In the genomic region with DNA sequence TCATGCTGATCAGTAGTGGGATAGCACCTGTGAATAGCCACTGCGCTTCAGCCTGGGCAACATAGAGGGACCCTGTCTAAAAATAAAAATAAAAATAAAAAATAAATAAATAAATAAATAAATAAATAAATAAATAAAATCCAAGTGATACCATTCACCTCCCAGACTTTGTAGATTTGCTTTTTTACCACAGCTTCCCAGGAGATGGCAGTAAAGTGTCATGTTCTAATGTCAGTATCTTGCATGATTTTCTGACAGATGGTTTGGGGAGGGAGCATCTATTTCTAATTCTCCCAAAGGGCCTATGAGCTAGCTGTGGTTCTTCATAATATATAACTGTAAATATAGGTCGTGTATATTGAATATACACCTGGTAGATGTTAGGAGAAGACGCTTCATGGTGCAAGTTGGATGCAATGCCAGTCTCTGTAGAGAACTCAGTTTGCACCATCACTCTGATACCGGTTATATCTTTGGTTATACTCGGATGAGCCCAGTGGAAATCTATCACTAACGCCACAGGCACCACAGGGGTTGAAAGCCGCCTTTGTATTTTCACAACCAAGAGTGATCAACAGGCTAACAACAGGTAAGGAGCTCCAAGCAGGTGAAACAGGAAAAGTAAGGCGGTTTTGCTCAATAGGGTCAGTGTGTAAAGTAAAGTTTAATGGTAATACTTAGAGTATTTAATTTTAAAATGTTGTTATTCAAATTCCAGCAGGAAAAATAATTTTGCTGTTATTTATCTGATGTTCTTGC, we compare ENCODE assay signal across 8 cellular contexts. TPM values are rescaled to one million over a fixed set of nuclear protein-coding genes. Genes with fewer than 3 reads are reported as not detected.
A peak's percentile ranks its signal among the peaks of the same experiment; 100 is the strongest.
DNase-seq lines count a peak whose midpoint lies in the region; ATAC-seq, FAIRE-seq and TF ChIP-seq lines count a peak whose summit lies in the region.

No MANE protein-coding gene starts in this region.

- no peaks in the 10 kb centered on the region for H3K9me1 ChIP-seq in IMR-90 (ENCODE audit: insufficient read depth, low read length)

- no peak for TF ChIP-seq POLR2A in IMR-90 (IDR thresholded peaks at IDR 0.05; ENCODE audit: low read depth, low read length)
- TF ChIP-seq POLR2A in HepG2 (IDR thresholded peaks at IDR 0.05; ENCODE audit: insufficient read depth in 1 of 2, low read depth in 2 of 2, low read length in 2 of 2) = no peak

- H4K91ac ChIP-seq in IMR-90 (ENCODE audit: insufficient read depth, low read depth, low read length) = no peak overlapping the region

- no peaks in the 10 kb centered on the region for H3K9me3 Mint-ChIP-seq in central memory CD8-positive, alpha-beta T cell

- no peak overlapping the region for H3K27ac Mint-ChIP-seq in central memory CD8-positive, alpha-beta T cell (ENCODE audit: low read depth)

- no peak overlapping the region for H4K8ac ChIP-seq in IMR-90 (ENCODE audit: low read depth in 2 of 2, low read length in 2 of 2)

- in situ Hi-C loops in IMR-90 (cut with MboI; ENCODE audit: low sequenced_read_pairs) (no loop called here), HepG2 (cut with HindIII; ENCODE audit: extremely low pct_ligation_motif_present, low pct_unique_long_range_greater_than_20kb) (loop anchor here (10.0 kb wide), 1 partner anchor 53 kb away; the partner anchor contains the start of gene LRFN3)

- no peak overlapping the region for H3K9ac ChIP-seq in IMR-90 (ENCODE audit: low read depth, low read length)
- H3K9ac ChIP-seq in HepG2 (ENCODE audit: insufficient read depth, low read depth, low read length) = no peak overlapping the region

- no peaks in the 10 kb centered on the region for H3K79me1 ChIP-seq in IMR-90 (ENCODE audit: low read depth in 1 of 2, low read length in 2 of 2)

- dilution Hi-C loops in IMR-90 (cut with HindIII; ENCODE audit: low sequenced_read_pairs, unreplicated experiment) = no loop called here

- H2BK5ac ChIP-seq in IMR-90 (ENCODE audit: low read depth, low read length, poor library complexity, severe bottlenecking) = no peak overlapping the region

- no peak overlapping the region for H2AK9ac ChIP-seq in IMR-90 (replicated peaks; ENCODE audit: low read depth, low read length, poor library complexity)

- H2BK120ac ChIP-seq in IMR-90 (ENCODE audit: low read depth, low read length) = no peak overlapping the region

- no peak overlapping the region for H3K14ac ChIP-seq in IMR-90 (replicated peaks; ENCODE audit: low read depth, low read length)

- peaks cover 13% of the 10 kb centered on the region for H3K4me1 Mint-ChIP-seq in central memory CD8-positive, alpha-beta T cell

- no peak overlapping the region for H2BK20ac ChIP-seq in IMR-90 (ENCODE audit: low read depth, low read length)

- H3K18ac ChIP-seq in IMR-90 (ENCODE audit: low read depth, low read length) = no peak overlapping the region

- BruUV-seq in IMR-90 (replicated peaks; lab: Mats Ljungman, UMichigan) (no TSS peak), HepG2 (replicated peaks; lab: Mats Ljungman, UMichigan) (no TSS peak)

- H3K79me2 ChIP-seq in HepG2 (ENCODE audit: insufficient read depth, low read length) = no peaks in the 10 kb centered on the region

- ATAC-seq in IMR-90 (ENCODE audit: low read depth) (peak; percentile 64), HepG2 (no peak)
- peak; percentile 54 for ATAC-seq in central memory CD8-positive, alpha-beta T cell (replicated peaks; ENCODE audit: extremely low read depth, poor library complexity, severe bottlenecking)

- TF ChIP-seq RAD21 in IMR-90 (IDR thresholded peaks at IDR 0.05; ENCODE audit: low read length) (peak; percentile 80), HepG2 (CRISPR knock-in tag; IDR thresholded peaks at IDR 0.05) (0 out of 2 replicates have a peak, but pooled peaks have one; percentile 17)

- no peak overlapping the region for H3K56ac ChIP-seq in IMR-90 (ENCODE audit: extremely low read depth, insufficient read depth, low read length)

- intact Hi-C loops in IMR-90 (cut with micrococcal nuclease) = loop anchor here (1.0 kb wide), 1 partner anchor 49 kb away; no protein-coding TSS in a partner anchor
- intact Hi-C loops in HepG2 (cut with micrococcal nuclease; ENCODE audit: unreplicated experiment) = loop anchor here (1.0 kb wide), 1 partner anchor 49 kb away; no protein-coding TSS in a partner anchor

- H3K4ac ChIP-seq in IMR-90 (ENCODE audit: low read depth, low read length) = no peak overlapping the region

- no CpG with 5 or more reads among the region's 8 CpGs for WGBS in IMR-90 (ENCODE audit: extremely low coverage in 2 of 2, insufficient read length in 1 of 2), 2 experiments
- WGBS in HepG2 (ENCODE audit: low lambda C conversion rate) = 4% methylated on average over 8 of the region's 8 CpGs

- peaks cover 30% of the 10 kb centered on the region for H3K27me3 Mint-ChIP-seq in central memory CD8-positive, alpha-beta T cell

- FAIRE-seq in HepG2 (lab: Jason Lieb, UNC) = no peak

- H2AK5ac ChIP-seq in IMR-90 (ENCODE audit: low read depth, low read length) = no peak overlapping the region

- H3K36me3 Mint-ChIP-seq in central memory CD8-positive, alpha-beta T cell (ENCODE audit: insufficient read depth) = peaks cover 11% of the 10 kb centered on the region

- no peak overlapping the region for H2BK15ac ChIP-seq in IMR-90 (ENCODE audit: low read depth, low read length)

- peak; percentile 75 for TF ChIP-seq CTCF in IMR-90 (conservative IDR thresholded peaks at IDR 0.05; ENCODE audit: low read depth, low read length)
- peak; percentile 67 for TF ChIP-seq CTCF in HepG2 (CRISPR knock-in tag; IDR thresholded peaks at IDR 0.05)

- no peak overlapping the region for H3K4me3 ChIP-seq in IMR-90 (ENCODE audit: insufficient read depth, low read depth, low read length)
- no peak overlapping the region for H3K4me3 ChIP-seq in HepG2 (replicated peaks in 1 of 3; ENCODE audit: insufficient read depth in 1 of 3, low read depth in 2 of 3, low read length in 3 of 3)

- H3K4me1 ChIP-seq in IMR-90 (ENCODE audit: control insufficient read depth, insufficient read depth, low read length) (no peaks in the 10 kb centered on the region), HepG2 (ENCODE audit: insufficient read depth, low read length) (no peaks in the 10 kb centered on the region)

- H3K27me3 ChIP-seq in IMR-90 (ENCODE audit: control insufficient read depth, insufficient read depth, low read length) = no peaks in the 10 kb centered on the region
- no peaks in the 10 kb centered on the region for H3K27me3 ChIP-seq in HepG2 (ENCODE audit: control insufficient read depth in 1 of 2, insufficient read depth in 2 of 2, low read length in 2 of 2)

- H2AFZ ChIP-seq in IMR-90 (replicated peaks; ENCODE audit: low read length, poor library complexity) (no peak overlapping the region), HepG2 (ENCODE audit: low read length) (no peak overlapping the region)

- TF ChIP-seq EP300 in HepG2 (IDR thresholded peaks at IDR 0.05; ENCODE audit: low read depth in 2 of 2, low read length in 2 of 2) = no peak
- no peak for TF ChIP-seq EP300 in HepG2 (CRISPR knock-in tag; IDR thresholded peaks at IDR 0.05; ENCODE audit: borderline replicate concordance)

- peaks cover 5% of the 10 kb centered on the region for H4K20me1 ChIP-seq in IMR-90 (ENCODE audit: insufficient read depth, low read length)
- H4K20me1 ChIP-seq in HepG2 (ENCODE audit: insufficient read depth, low read length) = no peaks in the 10 kb centered on the region

- H3K4me2 ChIP-seq in IMR-90 (ENCODE audit: low read depth, low read length) (no peak overlapping the region), HepG2 (ENCODE audit: low read depth, low read length) (no peak overlapping the region)

- DNase-seq in activated CD4-positive, alpha-beta T cell treated with anti-CD3 and anti-CD28 coated beads for 1 hour = peak; percentile 45
- no peak for DNase-seq in activated CD4-positive, alpha-beta T cell treated with anti-CD3 and anti-CD28 coated beads for 48 hours
- DNase-seq in IMR-90 (peak; percentile 81), NOMO-1 treated with DMSO at 0.1 percent for 48 hours (lab: John Stamatoyannopoulos, UW; ENCODE audit: unreplicated experiment) (peak; percentile 59), HepG2 (ENCODE audit: low spot score) (peak; percentile 64), ureter (ENCODE audit: low spot score) (peak; percentile 65), GM19240 (ENCODE audit: insufficient read length, low spot score) (no peak)
- DNase-seq in central memory CD8-positive, alpha-beta T cell (ENCODE audit: low spot score in 2 of 2) = peak in 1 of 2 donors; percentile 53

- CTCF ChIA-PET in IMR-90 (lab: Yijun Ruan, JAX) = interaction anchor here (0.5 to 1.9 kb wide), 3 partner anchors 49 to 166 kb away, joined by 3 to 4 read pairs (median 4); no protein-coding TSS in a partner anchor
- CTCF ChIA-PET in HepG2 (lab: Yijun Ruan, JAX; ENCODE audit: low intra/inter-chr PET ratio, low total read pairs) = interaction anchor here (0.7 to 2.4 kb wide), 2 partner anchors 50 to 189 kb away, joined by 4 to 36 read pairs; no protein-coding TSS in a partner anchor

- H3K9me3 ChIP-seq in IMR-90 (ENCODE audit: control insufficient read depth, insufficient read depth, low read length) (no peaks in the 10 kb centered on the region), HepG2 (ENCODE audit: low read length) (no peaks in the 10 kb centered on the region)

- no peak overlapping the region for H4K5ac ChIP-seq in IMR-90 (ENCODE audit: low read depth, low read length)

- H3K23ac ChIP-seq in IMR-90 (ENCODE audit: low read depth, low read length) = no peak overlapping the region

- POLR2A ChIA-PET in IMR-90 (lab: Charles Lee; ENCODE audit: unreplicated experiment) (no interaction called here), HepG2 (lab: Yijun Ruan, JAX) (no interaction called here)

- no peak overlapping the region for H3K4me3 Mint-ChIP-seq in central memory CD8-positive, alpha-beta T cell

- no peak overlapping the region for H3K27ac ChIP-seq in IMR-90 (ENCODE audit: insufficient read depth, low read length)
- no peak overlapping the region for H3K27ac ChIP-seq in HepG2 (ENCODE audit: extremely low read length, insufficient read depth, low read length)

- H3K36me3 ChIP-seq in IMR-90 (ENCODE audit: control insufficient read depth, insufficient read depth, low read length) (0 out of 2 replicates have a peak, but pooled peaks cover 2% of the 10 kb centered on the region), HepG2 (replicated peaks in 1 of 2; ENCODE audit: control insufficient read depth in 1 of 2, insufficient read depth in 2 of 2, low read length in 2 of 2) (no peaks in the 10 kb centered on the region)

RNA-seq across cellular contexts. Expression of gene APLP1, which starts 13.9 kb away (rescaled TPM):
- 4.7 and 6.7 TPM in 2 replicates for total RNA-seq in IMR-90 (2012; rRNA removed)
- polyA plus RNA-seq in IMR-90 (2012; rRNA removed) = 41.0 and 44.3 TPM in 2 replicates
- polyA plus RNA-seq in IMR-90 (2012; cell fraction: cytosol; rRNA removed) = 33.4 and 44.7 TPM in 2 replicates
- polyA plus RNA-seq in IMR-90 (2012; cell fraction: nucleus; rRNA removed; ENCODE audit: low replicate concordance) = 16.6 and 37.3 TPM in 2 replicates
- total RNA-seq in HepG2 (2016; rRNA removed; fragmentation: Illumina TruSeq; extraction: Trizol) = 2.3 and 2.9 TPM in 2 replicates
- total RNA-seq in HepG2 (2016; cell fraction: cytosol; rRNA removed; fragmentation: Illumina TruSeq; extraction: Trizol; ENCODE audit: low read depth) = 0.79 and 1.7 TPM in 2 replicates
- total RNA-seq in HepG2 (2016; cell fraction: insoluble cytoplasmic fraction; rRNA removed; fragmentation: Illumina TruSeq; extraction: Trizol) = 0.65 and 3.2 TPM in 2 replicates
- total RNA-seq in HepG2 (2016; cell fraction: membrane; rRNA removed; fragmentation: Illumina TruSeq; extraction: Trizol) = 0.83 and 1.4 TPM in 2 replicates
- total RNA-seq in HepG2 (2016; cell fraction: nucleus; rRNA removed; fragmentation: Illumina TruSeq; extraction: Trizol) = 2.7 and 3.8 TPM in 2 replicates
- polyA plus RNA-seq in HepG2 (2011; rRNA removed) = 2.0 and 3.1 TPM in 2 replicates
- polyA plus RNA-seq in HepG2 (2011; cell fraction: cytosol; rRNA removed) = 1.0 and 2.3 TPM in 2 replicates
- polyA plus RNA-seq in HepG2 (2011; cell fraction: nucleus; rRNA removed) = 2.4 and 4.2 TPM in 2 replicates
- 0.70 and 1.2 TPM in 2 replicates for polyA plus RNA-seq in HepG2 (2012)
- polyA plus RNA-seq in HepG2 (2016; cell fraction: cytosol; fragmentation: Illumina TruSeq; extraction: Trizol; ENCODE audit: low read depth) = 1.1 and 1.4 TPM in 2 replicates
- 1.4 and 4.4 TPM in 2 replicates for polyA plus RNA-seq in HepG2 (2016; cell fraction: insoluble cytoplasmic fraction; fragmentation: Illumina TruSeq; extraction: Trizol; ENCODE audit: low read depth)
- 2.2 and 3.5 TPM in 2 replicates for polyA plus RNA-seq in HepG2 (2016; cell fraction: membrane; fragmentation: Illumina TruSeq; extraction: Trizol; ENCODE audit: low read depth)
- 9.5 and 10.5 TPM in 2 replicates for polyA plus RNA-seq in HepG2 (2016; cell fraction: nucleus; fragmentation: Illumina TruSeq; extraction: Trizol; ENCODE audit: insufficient read depth, low read depth)
- polyA minus RNA-seq in HepG2 (2011; rRNA and poly(A)+ RNA removed; ENCODE audit: low replicate concordance) = 0.51 and 2.8 TPM in 2 replicates
- polyA minus RNA-seq in HepG2 (2011; cell fraction: cytosol; rRNA and poly(A)+ RNA removed) = 0.35 and 1.8 TPM in 2 replicates
- polyA minus RNA-seq in HepG2 (2011; cell fraction: nucleus; rRNA and poly(A)+ RNA removed) = 1.2 TPM in 1 of 2 replicates, not detected in the other
- 6.2 TPM for total RNA-seq in ureter

RNA-seq across cellular contexts. Expression of gene NFKBID, which starts 18.1 kb away (rescaled TPM):
- total RNA-seq in IMR-90 (2012; rRNA removed) (1.1 and 1.4 TPM in 2 replicates), HepG2 (2016; rRNA removed; fragmentation: Illumina TruSeq; extraction: Trizol) (0.38 and 2.1 TPM in 2 replicates), ureter (14.1 TPM)
- polyA plus RNA-seq in IMR-90 (2012; rRNA removed) (12.3 and 13.3 TPM in 2 replicates), HepG2 (2011; rRNA removed) (1.6 and 2.3 TPM in 2 replicates)
- polyA plus RNA-seq in IMR-90 (2012; cell fraction: cytosol; rRNA removed) = 2.6 and 3.7 TPM in 2 replicates
- 85.3 and 103 TPM in 2 replicates for polyA plus RNA-seq in IMR-90 (2012; cell fraction: nucleus; rRNA removed; ENCODE audit: low replicate concordance)
- 1.1 and 1.7 TPM in 2 replicates for total RNA-seq in HepG2 (2016; cell fraction: cytosol; rRNA removed; fragmentation: Illumina TruSeq; extraction: Trizol; ENCODE audit: low read depth)
- 0.33 and 1.8 TPM in 2 replicates for total RNA-seq in HepG2 (2016; cell fraction: insoluble cytoplasmic fraction; rRNA removed; fragmentation: Illumina TruSeq; extraction: Trizol)
- 0.87 and 2.1 TPM in 2 replicates for total RNA-seq in HepG2 (2016; cell fraction: membrane; rRNA removed; fragmentation: Illumina TruSeq; extraction: Trizol)
- total RNA-seq in HepG2 (2016; cell fraction: nucleus; rRNA removed; fragmentation: Illumina TruSeq; extraction: Trizol) = 1.2 and 3.4 TPM in 2 replicates
- polyA plus RNA-seq in HepG2 (2011; cell fraction: cytosol; rRNA removed) = 0.45 and 0.74 TPM in 2 replicates
- 13.5 and 15.3 TPM in 2 replicates for polyA plus RNA-seq in HepG2 (2011; cell fraction: nucleus; rRNA removed)
- 0.69 and 1.1 TPM in 2 replicates for polyA plus RNA-seq in HepG2 (2012)
- 1.3 and 1.8 TPM in 2 replicates for polyA plus RNA-seq in HepG2 (2016; cell fraction: cytosol; fragmentation: Illumina TruSeq; extraction: Trizol; ENCODE audit: low read depth)
- polyA plus RNA-seq in HepG2 (2016; cell fraction: insoluble cytoplasmic fraction; fragmentation: Illumina TruSeq; extraction: Trizol; ENCODE audit: low read depth) = 0.28 and 0.74 TPM in 2 replicates
- 0.70 and 1.0 TPM in 2 replicates for polyA plus RNA-seq in HepG2 (2016; cell fraction: membrane; fragmentation: Illumina TruSeq; extraction: Trizol; ENCODE audit: low read depth)
- polyA plus RNA-seq in HepG2 (2016; cell fraction: nucleus; fragmentation: Illumina TruSeq; extraction: Trizol; ENCODE audit: insufficient read depth, low read depth) = 6.4 and 8.2 TPM in 2 replicates
- 8.6 and 15.8 TPM in 2 replicates for polyA minus RNA-seq in HepG2 (2011; rRNA and poly(A)+ RNA removed; ENCODE audit: low replicate concordance)
- polyA minus RNA-seq in HepG2 (2011; cell fraction: cytosol; rRNA and poly(A)+ RNA removed) = 2.5 TPM in 1 of 2 replicates, not detected in the other
- 7.7 and 8.0 TPM in 2 replicates for polyA minus RNA-seq in HepG2 (2011; cell fraction: nucleus; rRNA and poly(A)+ RNA removed)

RNA-seq across cellular contexts. Expression of gene HCST, which starts 20.1 kb away (rescaled TPM):
- total RNA-seq in IMR-90 (2012; rRNA removed) (not detected in 2 replicates), HepG2 (2016; rRNA removed; fragmentation: Illumina TruSeq; extraction: Trizol) (0.24 TPM in 1 of 2 replicates, not detected in the other), ureter (6.8 TPM)
- polyA plus RNA-seq in IMR-90 (2012; rRNA removed) (0.93 and 1.5 TPM in 2 replicates), HepG2 (2011; rRNA removed) (1.2 and 2.3 TPM in 2 replicates)
- polyA plus RNA-seq in IMR-90 (2012; cell fraction: cytosol; rRNA removed) = 1.4 TPM in 1 of 2 replicates, not detected in the other
- polyA plus RNA-seq in IMR-90 (2012; cell fraction: nucleus; rRNA removed; ENCODE audit: low replicate concordance) = 0.31 and 2.1 TPM in 2 replicates
- 0.79 TPM in 1 of 2 replicates, not detected in the other for total RNA-seq in HepG2 (2016; cell fraction: cytosol; rRNA removed; fragmentation: Illumina TruSeq; extraction: Trizol; ENCODE audit: low read depth)
- not detected in 2 replicates for total RNA-seq in HepG2 (2016; cell fraction: insoluble cytoplasmic fraction; rRNA removed; fragmentation: Illumina TruSeq; extraction: Trizol)
- 0.65 TPM in 1 of 2 replicates, not detected in the other for total RNA-seq in HepG2 (2016; cell fraction: membrane; rRNA removed; fragmentation: Illumina TruSeq; extraction: Trizol)
- not detected in 2 replicates for total RNA-seq in HepG2 (2016; cell fraction: nucleus; rRNA removed; fragmentation: Illumina TruSeq; extraction: Trizol)
- 2.2 TPM in 2 replicates for polyA plus RNA-seq in HepG2 (2011; cell fraction: cytosol; rRNA removed)
- polyA plus RNA-seq in HepG2 (2011; cell fraction: nucleus; rRNA removed) = 0.64 and 0.72 TPM in 2 replicates
- 0.37 and 0.60 TPM in 2 replicates for polyA plus RNA-seq in HepG2 (2012)
- polyA plus RNA-seq in HepG2 (2016; cell fraction: cytosol; fragmentation: Illumina TruSeq; extraction: Trizol; ENCODE audit: low read depth) = 0.61 TPM in 1 of 2 replicates, not detected in the other
- polyA plus RNA-seq in HepG2 (2016; cell fraction: insoluble cytoplasmic fraction; fragmentation: Illumina TruSeq; extraction: Trizol; ENCODE audit: low read depth) = not detected in 2 replicates
- polyA plus RNA-seq in HepG2 (2016; cell fraction: membrane; fragmentation: Illumina TruSeq; extraction: Trizol; ENCODE audit: low read depth) = not detected in 2 replicates
- 1.6 TPM in 2 replicates for polyA plus RNA-seq in HepG2 (2016; cell fraction: nucleus; fragmentation: Illumina TruSeq; extraction: Trizol; ENCODE audit: insufficient read depth, low read depth)
- polyA minus RNA-seq in HepG2 (2011; rRNA and poly(A)+ RNA removed; ENCODE audit: low replicate concordance) = 0.77 and 4.2 TPM in 2 replicates
- polyA minus RNA-seq in HepG2 (2011; cell fraction: cytosol; rRNA and poly(A)+ RNA removed) = not detected in 2 replicates
- not detected in 2 replicates for polyA minus RNA-seq in HepG2 (2011; cell fraction: nucleus; rRNA and poly(A)+ RNA removed)

RNA-seq across cellular contexts. Expression of gene KIRREL2, which starts 25.5 kb away (rescaled TPM):
- total RNA-seq in IMR-90 (2012; rRNA removed) (not detected in 2 replicates), HepG2 (2016; rRNA removed; fragmentation: Illumina TruSeq; extraction: Trizol) (2.2 and 2.4 TPM in 2 replicates), ureter (not detected)
- polyA plus RNA-seq in IMR-90 (2012; rRNA removed) (0.04 TPM in 1 of 2 replicates, not detected in the other), HepG2 (2011; rRNA removed) (0.17 and 0.18 TPM in 2 replicates)
- 0.04 TPM in 2 replicates for polyA plus RNA-seq in IMR-90 (2012; cell fraction: cytosol; rRNA removed)
- 0.07 TPM in 1 of 2 replicates, not detected in the other for polyA plus RNA-seq in IMR-90 (2012; cell fraction: nucleus; rRNA removed; ENCODE audit: low replicate concordance)
- total RNA-seq in HepG2 (2016; cell fraction: cytosol; rRNA removed; fragmentation: Illumina TruSeq; extraction: Trizol; ENCODE audit: low read depth) = 1.1 and 1.3 TPM in 2 replicates
- 1.9 and 2.4 TPM in 2 replicates for total RNA-seq in HepG2 (2016; cell fraction: insoluble cytoplasmic fraction; rRNA removed; fragmentation: Illumina TruSeq; extraction: Trizol)
- 2.2 and 2.6 TPM in 2 replicates for total RNA-seq in HepG2 (2016; cell fraction: membrane; rRNA removed; fragmentation: Illumina TruSeq; extraction: Trizol)
- total RNA-seq in HepG2 (2016; cell fraction: nucleus; rRNA removed; fragmentation: Illumina TruSeq; extraction: Trizol) = 1.2 and 1.3 TPM in 2 replicates
- polyA plus RNA-seq in HepG2 (2011; cell fraction: cytosol; rRNA removed) = 0.21 and 0.30 TPM in 2 replicates
- 0.29 and 0.32 TPM in 2 replicates for polyA plus RNA-seq in HepG2 (2011; cell fraction: nucleus; rRNA removed)
- 0.07 TPM in 2 replicates for polyA plus RNA-seq in HepG2 (2012)
- polyA plus RNA-seq in HepG2 (2016; cell fraction: cytosol; fragmentation: Illumina TruSeq; extraction: Trizol; ENCODE audit: low read depth) = 1.2 and 1.8 TPM in 2 replicates
- polyA plus RNA-seq in HepG2 (2016; cell fraction: insoluble cytoplasmic fraction; fragmentation: Illumina TruSeq; extraction: Trizol; ENCODE audit: low read depth) = 2.9 and 3.3 TPM in 2 replicates
- 2.2 and 2.6 TPM in 2 replicates for polyA plus RNA-seq in HepG2 (2016; cell fraction: membrane; fragmentation: Illumina TruSeq; extraction: Trizol; ENCODE audit: low read depth)
- polyA plus RNA-seq in HepG2 (2016; cell fraction: nucleus; fragmentation: Illumina TruSeq; extraction: Trizol; ENCODE audit: insufficient read depth, low read depth) = 3.1 and 3.3 TPM in 2 replicates
- 0.16 TPM in 1 of 2 replicates, not detected in the other for polyA minus RNA-seq in HepG2 (2011; rRNA and poly(A)+ RNA removed; ENCODE audit: low replicate concordance)
- 0.26 TPM in 1 of 2 replicates, not detected in the other for polyA minus RNA-seq in HepG2 (2011; cell fraction: cytosol; rRNA and poly(A)+ RNA removed)
- 0.12 and 0.13 TPM in 2 replicates for polyA minus RNA-seq in HepG2 (2011; cell fraction: nucleus; rRNA and poly(A)+ RNA removed)

RNA-seq across cellular contexts. Expression of gene TYROBP, which starts 25.8 kb away (rescaled TPM):
- not detected in 2 replicates for total RNA-seq in IMR-90 (2012; rRNA removed)
- not detected in 2 replicates for polyA plus RNA-seq in IMR-90 (2012; rRNA removed)
- polyA plus RNA-seq in IMR-90 (2012; cell fraction: cytosol; rRNA removed) = 0.14 and 0.38 TPM in 2 replicates
- polyA plus RNA-seq in IMR-90 (2012; cell fraction: nucleus; rRNA removed; ENCODE audit: low replicate concordance) = not detected in 2 replicates
- total RNA-seq in HepG2 (2016; rRNA removed; fragmentation: Illumina TruSeq; extraction: Trizol) = not detected in 2 replicates
- not detected in 2 replicates for total RNA-seq in HepG2 (2016; cell fraction: cytosol; rRNA removed; fragmentation: Illumina TruSeq; extraction: Trizol; ENCODE audit: low read depth)
- not detected in 2 replicates for total RNA-seq in HepG2 (2016; cell fraction: insoluble cytoplasmic fraction; rRNA removed; fragmentation: Illumina TruSeq; extraction: Trizol)
- total RNA-seq in HepG2 (2016; cell fraction: membrane; rRNA removed; fragmentation: Illumina TruSeq; extraction: Trizol) = not detected in 2 replicates
- total RNA-seq in HepG2 (2016; cell fraction: nucleus; rRNA removed; fragmentation: Illumina TruSeq; extraction: Trizol) = not detected in 2 replicates
- 0.20 TPM in 1 of 2 replicates, not detected in the other for polyA plus RNA-seq in HepG2 (2011; rRNA removed)
- polyA plus RNA-seq in HepG2 (2011; cell fraction: cytosol; rRNA removed) = not detected in 2 replicates
- polyA plus RNA-seq in HepG2 (2011; cell fraction: nucleus; rRNA removed) = not detected in 2 replicates
- not detected in 2 replicates for polyA plus RNA-seq in HepG2 (2012)
- polyA plus RNA-seq in HepG2 (2016; cell fraction: cytosol; fragmentation: Illumina TruSeq; extraction: Trizol; ENCODE audit: low read depth) = not detected in 2 replicates
- not detected in 2 replicates for polyA plus RNA-seq in HepG2 (2016; cell fraction: insoluble cytoplasmic fraction; fragmentation: Illumina TruSeq; extraction: Trizol; ENCODE audit: low read depth)
- not detected in 2 replicates for polyA plus RNA-seq in HepG2 (2016; cell fraction: membrane; fragmentation: Illumina TruSeq; extraction: Trizol; ENCODE audit: low read depth)
- not detected in 2 replicates for polyA plus RNA-seq in HepG2 (2016; cell fraction: nucleus; fragmentation: Illumina TruSeq; extraction: Trizol; ENCODE audit: insufficient read depth, low read depth)
- polyA minus RNA-seq in HepG2 (2011; rRNA and poly(A)+ RNA removed; ENCODE audit: low replicate concordance) = not detected in 2 replicates
- not detected in 2 replicates for polyA minus RNA-seq in HepG2 (2011; cell fraction: cytosol; rRNA and poly(A)+ RNA removed)
- polyA minus RNA-seq in HepG2 (2011; cell fraction: nucleus; rRNA and poly(A)+ RNA removed) = not detected in 2 replicates
- 18.7 TPM for total RNA-seq in ureter

Comparison
In these comparisons a context has a peak if more than half of its experiments do, and no peak if none do; other contexts are left out.
1. DNase-seq: peak in activated CD4-positive, alpha-beta T cell treated with anti-CD3 and anti-CD28 coated beads for 1 hour (single experiment), IMR-90 (single experiment), NOMO-1 treated with DMSO at 0.1 percent for 48 hours (single experiment), HepG2 (single experiment) and ureter (single experiment); none in activated CD4-positive, alpha-beta T cell treated with anti-CD3 and anti-CD28 coated beads for 48 hours (single experiment) and GM19240 (single experiment).